In the genomic region with DNA sequence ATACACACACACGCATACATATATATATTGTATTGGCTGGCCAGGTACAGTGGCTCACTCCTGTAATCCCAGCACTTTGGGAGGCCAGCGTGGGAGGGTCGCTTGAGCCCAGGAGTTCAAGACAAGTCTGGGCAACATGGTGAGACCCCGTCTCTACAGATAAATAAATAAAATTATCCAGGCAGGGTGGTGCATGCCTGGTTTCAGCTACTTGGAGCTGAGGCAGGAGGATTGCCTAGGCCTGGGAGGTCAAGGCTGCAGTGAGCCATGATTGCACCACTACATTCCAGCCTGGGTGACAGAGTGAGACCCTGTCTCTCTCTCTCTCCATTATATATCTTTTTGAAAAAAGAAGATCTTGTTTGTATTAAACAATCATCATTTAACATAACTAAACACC, we compare ENCODE assay signal across 18 cellular contexts.
"Had no signal": no experiment of that assay in that cellular context is flagged by ENCODE, and none has a peak within 500 bp of the region (broad histone marks: within the 10 kb centered on the region; RNA-seq: fewer than 3 reads in every experiment).

No MANE protein-coding gene starts in this region.

- H3K27me3 ChIP-seq: body of pancreas, dorsolateral prefrontal cortex, right lobe of liver, stomach, upper lobe of left lung had no signal

- H3K4me3 Mint-ChIP-seq: WTC11 had no signal

- H3K27me3 Mint-ChIP-seq: activated CD4-positive, alpha-beta memory T cell treated with anti-CD3 and anti-CD28 coated beads, Interleukin-2, amount 10 ng/mL, durations not matched to agents 7 days and 5 days; activated CD4-positive, alpha-beta T cell treated with anti-CD3 and anti-CD28 coated beads for 36 hours; activated naive CD8-positive, alpha-beta T cell treated with anti-CD3 and anti-CD28 coated beads, Interleukin-2, amount 10 ng/mL, durations not matched to agents 7 days and 5 days; memory B cell had no signal

- H3K27ac ChIP-seq: parathyroid adenoma, right lobe of liver had no signal

- H3K4me3 ChIP-seq: body of pancreas, dorsolateral prefrontal cortex, right lobe of liver, stomach, thoracic aorta, upper lobe of left lung had no signal

- DNase-seq: activated CD4-positive, alpha-beta memory T cell treated with anti-CD3 and anti-CD28 coated beads, Interleukin-2, amount 10 ng/mL, durations not matched to agents 7 days and 5 days; activated CD4-positive, alpha-beta T cell treated with anti-CD3 and anti-CD28 coated beads for 36 hours; activated gamma-delta T cell treated with Interleukin-2 at 50 U/mL for 16 hours; activated naive CD8-positive, alpha-beta T cell treated with anti-CD3 and anti-CD28 coated beads, Interleukin-2, amount 10 ng/mL, durations not matched to agents 7 days and 5 days; caudate nucleus; dorsolateral prefrontal cortex; immature natural killer cell; small intestine; stimulated activated CD4-positive, alpha-beta T cell treated with anti-CD3 and anti-CD28 coated beads, Interleukin-2, amount 100 ng/mL, for 48 hours; stomach had no signal

- H3K27ac Mint-ChIP-seq: WTC11 had no signal

- ATAC-seq: activated CD4-positive, alpha-beta T cell treated with anti-CD3 and anti-CD28 coated beads for 36 hours; body of pancreas; right lobe of liver; WTC11 had no signal

- H3K9me3 ChIP-seq: body of pancreas, right lobe of liver, stomach, thoracic aorta, upper lobe of left lung had no signal

- H3K36me3 ChIP-seq: right lobe of liver, thoracic aorta, upper lobe of left lung had no signal

- H3K9me3 Mint-ChIP-seq: activated CD4-positive, alpha-beta memory T cell treated with anti-CD3 and anti-CD28 coated beads, Interleukin-2, amount 10 ng/mL, durations not matched to agents 7 days and 5 days; activated naive CD8-positive, alpha-beta T cell treated with anti-CD3 and anti-CD28 coated beads, Interleukin-2, amount 10 ng/mL, durations not matched to agents 7 days and 5 days; activated T-helper 1 cell treated with anti-CD3 and anti-CD28 coated beads, Interleukin-12 subunit alpha, Interleukin-12 subunit beta, Interleukin-2, Interleukin-4 antibody, amounts not matched to agents 30 ng/mL and 10 ng/mL and 1 ng/mL, durations not matched to agents 14 hours and 24 hours and 36 hours; immature natural killer cell; memory B cell; WTC11 had no signal

- H3K36me3 Mint-ChIP-seq: activated naive CD8-positive, alpha-beta T cell treated with anti-CD3 and anti-CD28 coated beads, Interleukin-2, amount 10 ng/mL, durations not matched to agents 7 days and 5 days; immature natural killer cell; memory B cell; WTC11 had no signal
